15 cellular contexts compared by ENCODE assay signal in the genomic region with DNA sequence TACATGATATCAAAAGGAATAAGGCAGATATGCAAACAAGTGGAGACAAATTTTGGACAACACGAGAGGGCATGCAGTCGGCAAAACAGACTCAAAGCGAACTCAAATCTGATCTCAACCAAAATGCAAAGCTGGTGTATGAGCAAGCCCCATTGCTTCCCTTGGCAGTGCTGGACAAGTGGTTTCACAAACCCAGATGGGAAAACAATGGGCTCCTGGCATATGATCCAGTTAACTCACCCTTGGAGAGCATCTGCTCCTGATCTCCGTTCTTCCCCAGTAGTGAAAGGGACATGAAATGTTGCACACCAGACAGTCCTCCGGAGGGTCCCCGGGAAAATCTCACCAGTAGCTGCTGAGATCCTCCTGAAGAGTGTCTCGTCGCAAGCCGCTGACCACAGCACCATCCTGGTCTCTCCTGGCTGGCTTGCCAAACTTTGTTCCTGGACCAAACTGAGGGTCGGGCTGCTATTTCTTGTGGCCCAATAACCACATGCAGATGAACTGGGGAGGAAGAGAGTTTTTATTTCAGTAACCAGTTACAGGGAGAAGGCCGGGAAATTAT.
DNase-seq lines count a peak whose midpoint lies in the region; ATAC-seq and TF ChIP-seq lines count a peak whose summit lies in the region.
"Had no signal": no experiment of that assay in that cellular context is flagged by ENCODE, and none has a peak within 500 bp of the region (broad histone marks: within the 10 kb centered on the region; RNA-seq: fewer than 3 reads in every experiment).

No MANE protein-coding gene starts in this region.

- H3K4me1 Mint-ChIP-seq in GM23338, result peaks cover 19% of the 10 kb centered on the region

- intact Hi-C loops in posterior vena cava (cut with DNase I), result no loop called here

- H3K4me1 ChIP-seq in GM23338 (ENCODE audit: insufficient read depth), result peaks cover 14% of the 10 kb centered on the region

- no peak overlapping the region for H3K4me2 ChIP-seq in GM23338

- H3K27ac ChIP-seq in GM23338 (ENCODE audit: low read depth), result no peak overlapping the region
- H3K27ac ChIP-seq: C4-2B had no signal

- H3K4me3 Mint-ChIP-seq in GM23338, result no peak overlapping the region

- ATAC-seq in GM23338 (no peak), GM18505 (IDR thresholded peaks at IDR 0.05; ENCODE audit: unreplicated experiment) (no peak), HG02840 (IDR thresholded peaks at IDR 0.05; ENCODE audit: low FRiP score, unreplicated experiment) (no peak)

- no peak for TF ChIP-seq POLR2A in GM18505 (IDR thresholded peaks at IDR 0.05; ENCODE audit: borderline replicate concordance, extremely low read depth, insufficient read depth, insufficient read length)

- H3K9me3 Mint-ChIP-seq in GM23338, result no peaks in the 10 kb centered on the region

- H3K36me3 Mint-ChIP-seq in GM23338 (ENCODE audit: low read depth), result no peaks in the 10 kb centered on the region

- DNase-seq in Daoy (ENCODE audit: low read depth) (peak; percentile 43), GM23338 (ENCODE audit: low spot score) (no peak), fibroblast of mammary gland (ENCODE audit: low read depth) (peak; percentile 40), posterior vena cava (ENCODE audit: low spot score) (peak; percentile 26), NCI-H2196 treated with DMSO at 0.1 percent for 48 hours (lab: John Stamatoyannopoulos, UW; ENCODE audit: unreplicated experiment) (no peak), H7 (no peak)
- DNase-seq: COR-L47, DMS79, GDM1, NCI-H1105 treated with DMSO at 0.1 percent for 48 hours, NCI-H187 treated with DMSO at 0.1 percent for 48 hours, NCI-H524 treated with DMSO at 0.1 percent for 48 hours had no signal

- H3K36me3 ChIP-seq in GM23338 (ENCODE audit: insufficient read depth) (no peaks in the 10 kb centered on the region), H7 (replicated peaks; ENCODE audit: control insufficient read depth, insufficient read depth, low read length) (no peaks in the 10 kb centered on the region)

- no peak overlapping the region for H3K27ac Mint-ChIP-seq in GM23338

- 0 out of 2 replicates have a peak overlapping the region, but pooled peaks have one; percentile 18 for H2AFZ ChIP-seq in GM23338

- TF ChIP-seq CTCF in GM23338 (conservative IDR thresholded peaks at IDR 0.05; ENCODE audit: low read depth in 2 of 2) (no peak), fibroblast of mammary gland (conservative IDR thresholded peaks at IDR 0.05; ENCODE audit: control insufficient read depth, insufficient read depth, low read depth, low read length) (no peak)

- peaks cover 6% of the 10 kb centered on the region for H3K27me3 Mint-ChIP-seq in GM23338 (ENCODE audit: insufficient read depth, low read depth, poor library complexity)

- no peaks in the 10 kb centered on the region for H4K20me1 ChIP-seq in GM23338 (replicated peaks; ENCODE audit: insufficient read depth)

- H3K4me3 ChIP-seq in GM23338 (no peak overlapping the region), fibroblast of mammary gland (ENCODE audit: control insufficient read depth, low read depth, low read length) (no peak overlapping the region), H7 (ENCODE audit: insufficient read depth, low read depth, low read length) (no peak overlapping the region)

- H3K9me2 ChIP-seq in GM23338 (ENCODE audit: insufficient read depth), result no peaks in the 10 kb centered on the region

- H3F3A ChIP-seq in GM23338 (replicated peaks; ENCODE audit: low read depth), result no peaks in the 10 kb centered on the region

- H3K79me2 ChIP-seq in GM23338 (replicated peaks; ENCODE audit: insufficient read depth), result no peaks in the 10 kb centered on the region

- H3K27me3 ChIP-seq in GM23338 (ENCODE audit: insufficient read depth) (no peaks in the 10 kb centered on the region), H7 (ENCODE audit: control insufficient read depth, insufficient read depth, low read length) (no peaks in the 10 kb centered on the region)

TF ChIP-seq in GM23338, 12 proteins besides CTCF, POLR2A, EP300 and RAD21 (continues in another document):
- TF ChIP-seq STAT1 (IDR thresholded peaks at IDR 0.05; ENCODE audit: unreplicated experiment) (no peak), ETS1 (IDR thresholded peaks at IDR 0.05) (no peak), ZNF114 (CRISPR knock-in tag; IDR thresholded peaks at IDR 0.05) (no peak), NANOG (IDR thresholded peaks at IDR 0.05; ENCODE audit: borderline replicate concordance) (no peak), EZH2 (IDR thresholded peaks at IDR 0.05; ENCODE audit: low read depth, unreplicated experiment) (no peak), ZNF331 (CRISPR knock-in tag; IDR thresholded peaks at IDR 0.05; ENCODE audit: low read depth) (no peak), JUNB (IDR thresholded peaks at IDR 0.05; ENCODE audit: unreplicated experiment) (no peak)
- TF ChIP-seq, protein P1, sequence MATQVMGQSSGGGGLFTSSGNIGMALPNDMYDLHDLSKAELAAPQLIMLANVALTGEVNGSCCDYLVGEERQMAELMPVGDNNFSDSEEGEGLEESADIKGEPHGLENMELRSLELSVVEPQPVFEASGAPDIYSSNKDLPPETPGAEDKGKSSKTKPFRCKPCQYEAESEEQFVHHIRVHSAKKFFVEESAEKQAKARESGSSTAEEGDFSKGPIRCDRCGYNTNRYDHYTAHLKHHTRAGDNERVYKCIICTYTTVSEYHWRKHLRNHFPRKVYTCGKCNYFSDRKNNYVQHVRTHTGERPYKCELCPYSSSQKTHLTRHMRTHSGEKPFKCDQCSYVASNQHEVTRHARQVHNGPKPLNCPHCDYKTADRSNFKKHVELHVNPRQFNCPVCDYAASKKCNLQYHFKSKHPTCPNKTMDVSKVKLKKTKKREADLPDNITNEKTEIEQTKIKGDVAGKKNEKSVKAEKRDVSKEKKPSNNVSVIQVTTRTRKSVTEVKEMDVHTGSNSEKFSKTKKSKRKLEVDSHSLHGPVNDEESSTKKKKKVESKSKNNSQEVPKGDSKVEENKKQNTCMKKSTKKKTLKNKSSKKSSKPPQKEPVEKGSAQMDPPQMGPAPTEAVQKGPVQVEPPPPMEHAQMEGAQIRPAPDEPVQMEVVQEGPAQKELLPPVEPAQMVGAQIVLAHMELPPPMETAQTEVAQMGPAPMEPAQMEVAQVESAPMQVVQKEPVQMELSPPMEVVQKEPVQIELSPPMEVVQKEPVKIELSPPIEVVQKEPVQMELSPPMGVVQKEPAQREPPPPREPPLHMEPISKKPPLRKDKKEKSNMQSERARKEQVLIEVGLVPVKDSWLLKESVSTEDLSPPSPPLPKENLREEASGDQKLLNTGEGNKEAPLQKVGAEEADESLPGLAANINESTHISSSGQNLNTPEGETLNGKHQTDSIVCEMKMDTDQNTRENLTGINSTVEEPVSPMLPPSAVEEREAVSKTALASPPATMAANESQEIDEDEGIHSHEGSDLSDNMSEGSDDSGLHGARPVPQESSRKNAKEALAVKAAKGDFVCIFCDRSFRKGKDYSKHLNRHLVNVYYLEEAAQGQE (IDR thresholded peaks at IDR 0.05; ENCODE audit: unreplicated experiment), result no peak

Comparison
In these comparisons a context has a peak if more than half of its experiments do, and no peak if none do; other contexts are left out.
1. DNase-seq: peak in Daoy (single experiment), fibroblast of mammary gland (single experiment) and posterior vena cava (single experiment); none in GM23338 (single experiment), NCI-H2196 treated with DMSO at 0.1 percent for 48 hours (single experiment) and H7 (single experiment).